In the genomic region with DNA sequence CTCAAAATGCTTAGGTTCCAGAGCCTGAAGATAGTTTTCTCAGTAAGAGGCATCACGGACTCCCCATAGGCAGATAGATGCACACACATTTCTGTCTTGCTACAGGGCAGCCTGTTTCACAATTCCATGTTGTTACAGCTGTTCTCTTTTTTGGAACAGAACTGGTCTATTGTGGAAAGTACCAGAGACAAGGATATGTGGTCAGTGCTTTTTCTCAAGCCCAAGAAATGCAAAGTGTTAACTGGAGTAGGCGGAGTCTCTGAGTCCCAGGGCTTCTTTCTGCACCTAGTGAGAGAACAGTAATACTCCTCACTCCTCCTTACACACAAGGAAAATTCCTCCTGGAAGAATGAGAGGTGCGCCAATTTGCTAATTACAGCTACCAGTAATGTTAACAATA, we compare ENCODE assay signal across 22 cellular contexts.
DNase-seq lines count a peak whose midpoint lies in the region; ATAC-seq, FAIRE-seq and TF ChIP-seq lines count a peak whose summit lies in the region.
"Had no signal": no experiment of that assay in that cellular context is flagged by ENCODE, and none has a peak within 500 bp of the region (broad histone marks: within the 10 kb centered on the region; RNA-seq: fewer than 3 reads in every experiment).

No MANE protein-coding gene starts in this region.

- no peak overlapping the region for H2AFZ ChIP-seq in endothelial cell of umbilical vein (ENCODE audit: low read depth, low read length)

- H3K27ac ChIP-seq in SJCRH30 (no peak overlapping the region), endothelial cell of umbilical vein (ENCODE audit: insufficient read depth, low read depth, low read length) (no peak overlapping the region), right cardiac atrium (ENCODE audit: low read length) (peak overlapping the region; percentile 83)
- H3K27ac ChIP-seq: prostate gland had no signal

- DNase-seq in SJCRH30 (peak; percentile 13 to 59), endothelial cell of umbilical vein (ENCODE audit: low read depth, low spot score) (peak; percentile 58), right cardiac atrium (peak in 1 of 3 donors; percentile 34), sciatic nerve (ENCODE audit: low spot score) (no peak)
- DNase-seq in activated CD8-positive, alpha-beta memory T cell treated with anti-CD3 and anti-CD28 coated beads, Interleukin-2, amount 50 U/mL, for 4 hours = no peak
- DNase-seq: ACHN; activated B cell treated with CpG ODN at 0.5 μM for 24 hours; activated CD8-positive, alpha-beta memory T cell treated with anti-CD3 and anti-CD28 coated beads, Interleukin-2, amount 10 ng/mL, durations not matched to agents 7 days and 5 days; activated gamma-delta T cell treated with Interleukin-2 at 50 U/mL for 16 hours; CD4-positive, alpha-beta memory T cell; endodermal cell; head of caudate nucleus; Kasumi-1; kidney glomerular epithelial cell; NCI-H146; NCI-H226; T-helper 17 cell; trophoblast cell had no signal

- H3K36me3 ChIP-seq in SJCRH30 (no peaks in the 10 kb centered on the region), endothelial cell of umbilical vein (ENCODE audit: control insufficient read depth in 2 of 2, extremely low read depth in 1 of 2, insufficient read depth in 2 of 2, low read length in 2 of 2) (no peaks in the 10 kb centered on the region)
- H3K36me3 ChIP-seq: prostate gland had no signal

- intact Hi-C loops in endothelial cell of umbilical vein (cut with micrococcal nuclease) = no loop called here
- intact Hi-C loops in right cardiac atrium (cut with DNase I) = no loop called here
- intact Hi-C loops in sciatic nerve (cut with DNase I) = no loop called here

- no peak overlapping the region for H3K4me2 ChIP-seq in endothelial cell of umbilical vein (ENCODE audit: insufficient read depth, low read length)

- dilution Hi-C loops in endothelial cell of umbilical vein (cut with MboI; ENCODE audit: extremely low pct_ligation_motif_present, low sequenced_read_pairs) = no loop called here

- H3K9me1 ChIP-seq in endothelial cell of umbilical vein (replicated peaks; ENCODE audit: control insufficient read depth, extremely low read depth, insufficient read depth, low read length) = no peaks in the 10 kb centered on the region

- H3K9ac ChIP-seq in endothelial cell of umbilical vein (replicated peaks; ENCODE audit: extremely low read depth, insufficient read depth, low read length) = no peak overlapping the region

- no peak overlapping the region for H3K4me3 ChIP-seq in SJCRH30
- H3K4me3 ChIP-seq in endothelial cell of umbilical vein (replicated peaks in 1 of 3; ENCODE audit: insufficient read depth in 1 of 3, low read depth in 1 of 3, low read length in 3 of 3) = no peak overlapping the region
- peak overlapping the region; percentile 49 for H3K4me3 ChIP-seq in right cardiac atrium (ENCODE audit: low read length)
- H3K4me3 ChIP-seq: prostate gland had no signal

- H3K4me1 ChIP-seq in SJCRH30 (no peaks in the 10 kb centered on the region), endothelial cell of umbilical vein (ENCODE audit: control insufficient read depth, extremely low read depth, insufficient read depth, low read length) (no peaks in the 10 kb centered on the region), right cardiac atrium (ENCODE audit: control insufficient read depth, insufficient read depth, low read length) (no peaks in the 10 kb centered on the region)
- H3K4me1 ChIP-seq: prostate gland had no signal

- no peaks in the 10 kb centered on the region for H3K9me3 ChIP-seq in SJCRH30 (replicated peaks)
- no peaks in the 10 kb centered on the region for H3K9me3 ChIP-seq in endothelial cell of umbilical vein (replicated peaks; ENCODE audit: control insufficient read depth, insufficient read depth, low read length)
- no peaks in the 10 kb centered on the region for H3K9me3 ChIP-seq in right cardiac atrium (ENCODE audit: control insufficient read depth, low read length)
- H3K9me3 ChIP-seq: prostate gland had no signal

- no peaks in the 10 kb centered on the region for H3K79me2 ChIP-seq in endothelial cell of umbilical vein (ENCODE audit: control insufficient read depth, insufficient read depth, low read length)

- POLR2A ChIA-PET in endothelial cell of umbilical vein (lab: Charles Lee) = no interaction called here

- ATAC-seq in right cardiac atrium (peak; percentile 92 to 95), sciatic nerve (peak; percentile 95), GM19463 (IDR thresholded peaks at IDR 0.05; ENCODE audit: unreplicated experiment) (no peak), GM18502 (IDR thresholded peaks at IDR 0.05; ENCODE audit: poor library complexity, unreplicated experiment) (no peak), GM19351 (IDR thresholded peaks at IDR 0.05; ENCODE audit: unreplicated experiment) (no peak)
- ATAC-seq: activated CD8-positive, alpha-beta memory T cell treated with anti-CD3 and anti-CD28 coated beads, Interleukin-2, amount 10 ng/mL, durations not matched to agents 7 days and 5 days; T-helper 17 cell had no signal

- TF ChIP-seq POLR2A in endothelial cell of umbilical vein (IDR thresholded peaks at IDR 0.05; ENCODE audit: low read depth, low read length) = no peak

- TF ChIP-seq CTCF in endothelial cell of umbilical vein (IDR thresholded peaks at IDR 0.05; ENCODE audit: extremely low read depth in 1 of 2, insufficient read depth in 1 of 2, low read depth in 1 of 2, low read length in 2 of 2) = no peak

- 43% methylated on average over 3 of the region's 3 CpGs for WGBS in right cardiac atrium

- H3K27me3 ChIP-seq in SJCRH30 (no peaks in the 10 kb centered on the region), endothelial cell of umbilical vein (ENCODE audit: control insufficient read depth in 2 of 2, insufficient read depth in 2 of 2, low read length in 2 of 2) (no peaks in the 10 kb centered on the region), right cardiac atrium (ENCODE audit: control insufficient read depth, insufficient read depth) (no peaks in the 10 kb centered on the region)

- no TSS peak for BruUV-seq in endothelial cell of umbilical vein (replicated peaks; lab: Mats Ljungman, UMichigan)

- CTCF ChIA-PET in endothelial cell of umbilical vein (lab: Charles Lee) = no interaction called here

- H4K20me1 ChIP-seq in endothelial cell of umbilical vein (replicated peaks; ENCODE audit: control insufficient read depth, extremely low read depth, insufficient read depth, low read length) = no peaks in the 10 kb centered on the region

- no peak for FAIRE-seq in endothelial cell of umbilical vein (lab: Jason Lieb, UNC)

TF ChIP-seq in endothelial cell of umbilical vein, 7 proteins besides CTCF, POLR2A, EP300 and RAD21:
- TF ChIP-seq JUN (IDR thresholded peaks at IDR 0.05; ENCODE audit: borderline replicate concordance, insufficient read depth, insufficient read length, low read depth) (no peak), GATA2 (IDR thresholded peaks at IDR 0.05; ENCODE audit: insufficient read depth, insufficient read length, low read depth, low read length) (no peak), FOS (IDR thresholded peaks at IDR 0.05; ENCODE audit: borderline replicate concordance, insufficient read depth, low read length) (no peak), MAX (IDR thresholded peaks at IDR 0.05; ENCODE audit: insufficient read depth, insufficient read length) (no peak), EZH2 (IDR thresholded peaks at IDR 0.05; ENCODE audit: borderline replicate concordance, low read depth, low read length, severe bottlenecking) (no peak), POLR2AphosphoS5 (IDR thresholded peaks at IDR 0.05; ENCODE audit: insufficient read depth, low read depth, low read length) (no peak), MYC (IDR thresholded peaks at IDR 0.05; ENCODE audit: low read depth, low read length) (no peak)
TF ChIP-seq in endothelial cell of umbilical vein: peak in this region for 0.

Comparison
In these comparisons a context has a peak if more than half of its experiments do, and no peak if none do; other contexts are left out.
1. DNase-seq: peak in SJCRH30 (2 of 2) and endothelial cell of umbilical vein (single experiment); none in sciatic nerve (single experiment) and activated CD8-positive, alpha-beta memory T cell treated with anti-CD3 and anti-CD28 coated beads, Interleukin-2, amount 50 U/mL, for 4 hours (single experiment).
2. ATAC-seq: peak in right cardiac atrium (2 of 2) and sciatic nerve (single experiment); none in GM19463 (single experiment), GM18502 (single experiment) and GM19351 (single experiment).